ENCODE assay signal across 33 cellular contexts in genomic region chr2:58896600-58896999, GRCh38.
DNase-seq lines count a peak whose midpoint lies in the region; ATAC-seq and TF ChIP-seq lines count a peak whose summit lies in the region.
"Had no signal": no experiment of that assay in that cellular context is flagged by ENCODE, and none has a peak within 500 bp of the region (broad histone marks: within the 10 kb centered on the region; RNA-seq: fewer than 3 reads in every experiment).

No MANE protein-coding gene starts in this region.

- no peaks in the 10 kb centered on the region for H3K36me3 Mint-ChIP-seq in MCF 10A (ENCODE audit: insufficient read depth, unreplicated experiment)
- H3K36me3 Mint-ChIP-seq: activated CD8-positive, alpha-beta memory T cell treated with anti-CD3 and anti-CD28 coated beads, Interleukin-2, amount 10 ng/mL, durations not matched to agents 7 days and 5 days; CD8-positive, alpha-beta memory T cell; naive thymus-derived CD8-positive, alpha-beta T cell had no signal

- H3K4me1 Mint-ChIP-seq in MCF 10A (ENCODE audit: insufficient read depth, unreplicated experiment), result peaks cover 55% of the 10 kb centered on the region
- H3K4me1 Mint-ChIP-seq: activated CD8-positive, alpha-beta memory T cell treated with anti-CD3 and anti-CD28 coated beads, Interleukin-2, amount 10 ng/mL, durations not matched to agents 7 days and 5 days; B cell; CD8-positive, alpha-beta memory T cell; endodermal cell; naive thymus-derived CD8-positive, alpha-beta T cell; stimulated activated naive CD8-positive, alpha-beta T cell treated with anti-CD3 and anti-CD28 coated beads, Interleukin-15, amount 100 ng/mL, for 72 hours had no signal

- H3K4me3 Mint-ChIP-seq in MCF 10A (ENCODE audit: unreplicated experiment), result peak overlapping the region; percentile 39
- H3K4me3 Mint-ChIP-seq: activated CD8-positive, alpha-beta memory T cell treated with anti-CD3 and anti-CD28 coated beads, Interleukin-2, amount 10 ng/mL, durations not matched to agents 7 days and 5 days; activated T-cell treated with anti-CD3 and anti-CD28 coated beads, Interleukin-2, amount 50 U/mL, for 72 hours; B cell; CD8-positive, alpha-beta memory T cell; endodermal cell; naive thymus-derived CD8-positive, alpha-beta T cell; stimulated activated naive CD8-positive, alpha-beta T cell treated with anti-CD3 and anti-CD28 coated beads, Interleukin-15, amount 100 ng/mL, for 72 hours had no signal

- CTCF ChIA-PET in MCF 10A (lab: Yijun Ruan, JAX), result interaction anchor here (0.6 kb wide), 1 partner anchor 962 kb away, joined by 3 read pairs; no protein-coding TSS in a partner anchor
- CTCF ChIA-PET in mammary epithelial cell (lab: Charles Lee; ENCODE audit: low non-redundant PET), result no interaction called here

- in situ Hi-C loops in mammary epithelial cell (cut with MboI; ENCODE audit: low sequenced_read_pairs in 2 of 2), result no loop called here
- in situ Hi-C loops in brain microvascular endothelial cell (cut with HindIII; ENCODE audit: low pct_ligation_motif_present, low sequenced_read_pairs), result no loop called here

- H3K4me1 ChIP-seq in mammary epithelial cell (ENCODE audit: insufficient read depth, low read length), result peaks cover 3% of the 10 kb centered on the region
- H3K4me1 ChIP-seq: Peyer's patch had no signal

- TF ChIP-seq CTCF in MCF 10A (IDR thresholded peaks at IDR 0.05; ENCODE audit: unreplicated experiment), result no peak
- no peak for TF ChIP-seq CTCF in mammary epithelial cell (conservative IDR thresholded peaks at IDR 0.05 in 1 of 2, IDR thresholded peaks at IDR 0.05 in 1 of 2; ENCODE audit: extremely low read depth in 1 of 2, insufficient read depth in 1 of 2, low read depth in 1 of 2, low read length in 2 of 2)
- no peak for TF ChIP-seq CTCF in brain microvascular endothelial cell (IDR thresholded peaks at IDR 0.05; ENCODE audit: low read depth, low read length, missing control alignments)

- no peak overlapping the region for H3K27ac ChIP-seq in mammary epithelial cell (ENCODE audit: insufficient read depth, low read depth, low read length)
- no peak overlapping the region for H3K27ac ChIP-seq in brain microvascular endothelial cell
- H3K27ac ChIP-seq: KMS-11, Peyer's patch, tibial nerve, VCaP had no signal

- H3K4me3 ChIP-seq in mammary epithelial cell (replicated peaks in 1 of 3; ENCODE audit: insufficient read depth in 1 of 3, low read depth in 2 of 3, low read length in 3 of 3) (no peak overlapping the region), brain microvascular endothelial cell (ENCODE audit: low read depth, low read length) (no peak overlapping the region)
- H3K4me3 ChIP-seq: Peyer's patch, tibial nerve had no signal

- H3K79me2 ChIP-seq in mammary epithelial cell (ENCODE audit: insufficient read depth, low read length), result no peaks in the 10 kb centered on the region

- no peaks in the 10 kb centered on the region for H3K27me3 Mint-ChIP-seq in MCF 10A (ENCODE audit: insufficient read depth, unreplicated experiment)
- H3K27me3 Mint-ChIP-seq: activated CD8-positive, alpha-beta memory T cell treated with anti-CD3 and anti-CD28 coated beads, Interleukin-2, amount 10 ng/mL, durations not matched to agents 7 days and 5 days had no signal

- BruUV-seq in MCF 10A (replicated peaks; lab: Mats Ljungman, UMichigan) (no TSS peak), mammary epithelial cell (replicated peaks; lab: Mats Ljungman, UMichigan) (no TSS peak)

- no peaks in the 10 kb centered on the region for H3K9me3 Mint-ChIP-seq in MCF 10A (ENCODE audit: unreplicated experiment)
- H3K9me3 Mint-ChIP-seq: endodermal cell; stimulated activated naive CD8-positive, alpha-beta T cell treated with anti-CD3 and anti-CD28 coated beads, Interleukin-15, amount 100 ng/mL, for 72 hours had no signal

- 0% methylated on average over 1 of the region's 3 CpGs for WGBS in mammary epithelial cell (ENCODE audit: low coverage, missing lambda C conversion rate)

- no peaks in the 10 kb centered on the region for H4K20me1 ChIP-seq in mammary epithelial cell (ENCODE audit: insufficient read depth, low read length)

- no peak overlapping the region for H2AFZ ChIP-seq in mammary epithelial cell (ENCODE audit: low read depth, low read length)

- dilution Hi-C loops in mammary epithelial cell (cut with HindIII; ENCODE audit: low sequenced_read_pairs), result no loop called here

- intact Hi-C loops in MCF 10A (cut with micrococcal nuclease), result no loop called here
- intact Hi-C loops in mammary epithelial cell (cut with micrococcal nuclease), result no loop called here

- ATAC-seq in HG03108 (IDR thresholded peaks at IDR 0.05; ENCODE audit: unreplicated experiment), result no peak
- ATAC-seq: activated CD8-positive, alpha-beta memory T cell treated with anti-CD3 and anti-CD28 coated beads, Interleukin-2, amount 10 ng/mL, durations not matched to agents 7 days and 5 days; activated T-cell treated with anti-CD3 and anti-CD28 coated beads, Interleukin-2, amount 50 U/mL, for 72 hours; HCT116; naive thymus-derived CD8-positive, alpha-beta T cell; stimulated activated naive CD8-positive, alpha-beta T cell treated with anti-CD3 and anti-CD28 coated beads, Interleukin-15, amount 100 ng/mL, for 72 hours had no signal

- H3K27ac Mint-ChIP-seq in MCF 10A (ENCODE audit: low read depth, unreplicated experiment), result peak overlapping the region; percentile 78
- H3K27ac Mint-ChIP-seq: activated CD8-positive, alpha-beta memory T cell treated with anti-CD3 and anti-CD28 coated beads, Interleukin-2, amount 10 ng/mL, durations not matched to agents 7 days and 5 days; activated T-cell treated with anti-CD3 and anti-CD28 coated beads, Interleukin-2, amount 50 U/mL, for 72 hours; B cell; CD8-positive, alpha-beta memory T cell; endodermal cell; naive thymus-derived CD8-positive, alpha-beta T cell; stimulated activated naive CD8-positive, alpha-beta T cell treated with anti-CD3 and anti-CD28 coated beads, Interleukin-15, amount 100 ng/mL, for 72 hours had no signal

- H3K4me2 ChIP-seq in mammary epithelial cell (ENCODE audit: insufficient read depth, low read depth, low read length), result no peak overlapping the region
- H3K4me2 ChIP-seq: KMS-11 had no signal

- no peak overlapping the region for H3K9ac ChIP-seq in mammary epithelial cell (ENCODE audit: insufficient read depth, low read length)
- H3K9ac ChIP-seq: KMS-11 had no signal

- no peaks in the 10 kb centered on the region for H3K36me3 ChIP-seq in mammary epithelial cell (ENCODE audit: insufficient read depth, low read length)
- H3K36me3 ChIP-seq in brain microvascular endothelial cell (replicated peaks), result no peaks in the 10 kb centered on the region
- H3K36me3 ChIP-seq: Peyer's patch, tibial nerve had no signal

- H3K27me3 ChIP-seq in mammary epithelial cell (ENCODE audit: insufficient read depth, low read length) (no peaks in the 10 kb centered on the region), brain microvascular endothelial cell (replicated peaks) (no peaks in the 10 kb centered on the region)
- H3K27me3 ChIP-seq: Peyer's patch, tibial nerve had no signal

- peak; percentile 89 for DNase-seq in MCF 10A (ENCODE audit: unreplicated experiment)
- DNase-seq in mammary epithelial cell, result no peak
- DNase-seq in brain microvascular endothelial cell, result peak; percentile 49
- peak; percentile 49 for DNase-seq in fibroblast of the conjunctiva (ENCODE audit: low read depth)
- no peak for DNase-seq in NCI-H1105 treated with DMSO at 0.1 percent for 48 hours (lab: John Stamatoyannopoulos, UW)
- no peak for DNase-seq in mesenteric fat pad (ENCODE audit: low spot score)
- DNase-seq in COLO668 (lab: John Stamatoyannopoulos, UW; ENCODE audit: unreplicated experiment), result no peak
- DNase-seq: activated CD4-positive, alpha-beta T cell treated with anti-CD3 and anti-CD28 coated beads for 48 hours; activated CD8-positive, alpha-beta memory T cell treated with anti-CD3 and anti-CD28 coated beads, Interleukin-2, amount 10 ng/mL, durations not matched to agents 7 days and 5 days; activated naive CD4-positive, alpha-beta T cell; activated T-cell treated with anti-CD3 and anti-CD28 coated beads, Interleukin-2, amount 50 U/mL, for 72 hours; CD8-positive, alpha-beta memory T cell; cortex of kidney; endodermal cell; GDM1; islet precursor cell; naive thymus-derived CD8-positive, alpha-beta T cell; NCI-H146; NCI-H524 treated with DMSO at 0.1 percent for 48 hours; occipital lobe; Peyer's patch; SIG-M5; small intestine; stimulated activated CD4-positive, alpha-beta T cell treated with anti-CD3 and anti-CD28 coated beads, Interleukin-1b, Interleukin-23, amount 100 ng/mL, for 48 hours; stimulated activated CD8-positive, alpha-beta memory T cell treated with anti-CD3 and anti-CD28 coated beads, Interleukin-4, amount 100 ng/mL, for 48 hours; stimulated activated naive CD8-positive, alpha-beta T cell treated with anti-CD3 and anti-CD28 coated beads, Interleukin-15, amount 100 ng/mL, for 72 hours; T-helper 9 cell had no signal

- no peaks in the 10 kb centered on the region for H3K9me3 ChIP-seq in mammary epithelial cell (replicated peaks; ENCODE audit: insufficient read depth, low read length)
- H3K9me3 ChIP-seq: Peyer's patch, tibial nerve had no signal

- POLR2A ChIA-PET in MCF 10A (lab: Yijun Ruan, JAX), result interaction anchor here (1.4 to 1.6 kb wide), 2 partner anchors 10 to 77 kb away, joined by 4 read pairs; no protein-coding TSS in a partner anchor

Comparison
In these comparisons a context has a peak if more than half of its experiments do, and no peak if none do; other contexts are left out.
1. DNase-seq: peak in MCF 10A (single experiment), brain microvascular endothelial cell (single experiment) and fibroblast of the conjunctiva (single experiment); none in mammary epithelial cell (single experiment), NCI-H1105 treated with DMSO at 0.1 percent for 48 hours (single experiment), mesenteric fat pad (single experiment) and COLO668 (single experiment).